In genomic region chr5:155402927-155403645, GRCh38 we compare ENCODE assay signal across 15 cellular contexts.
DNase-seq lines count a peak whose midpoint lies in the region; ATAC-seq and TF ChIP-seq lines count a peak whose summit lies in the region.
"Had no signal": no experiment of that assay in that cellular context is flagged by ENCODE, and none has a peak within 500 bp of the region (broad histone marks: within the 10 kb centered on the region; RNA-seq: fewer than 3 reads in every experiment).

No MANE protein-coding gene starts in this region.

- H3K4me1 ChIP-seq in smooth muscle cell (ENCODE audit: low read depth) = no peaks in the 10 kb centered on the region
- H3K4me1 ChIP-seq: tibial nerve had no signal

- no peak overlapping the region for H3K4me2 ChIP-seq in smooth muscle cell

- peak; percentile 78 for DNase-seq in COR-L47 (lab: John Stamatoyannopoulos, UW)
- peak; percentile 40 for DNase-seq in NCI-H1105 (lab: John Stamatoyannopoulos, UW)
- DNase-seq in NCI-H69 (lab: John Stamatoyannopoulos, UW) = peak; percentile 99
- DNase-seq in ecto neural progenitor cell (ENCODE audit: low spot score) = peak; percentile 50
- no peak for DNase-seq in stimulated activated naive CD8-positive, alpha-beta T cell treated with anti-CD3 and anti-CD28 coated beads, Interleukin-15, Interleukin-2, amounts not matched to agents 100 U/mL and 50 U/mL, for 24 hours
- no peak for DNase-seq in smooth muscle cell (lab: John Stamatoyannopoulos, UW; ENCODE audit: unreplicated experiment)
- DNase-seq in activated CD4-positive, alpha-beta T cell treated with anti-CD3 and anti-CD28 coated beads, Interleukin-2, amount 50 U/mL, for 4 hours = no peak
- no peak for DNase-seq in CD1c-positive myeloid dendritic cell (ENCODE audit: extremely low spot score)
- DNase-seq: activated CD4-positive, alpha-beta memory T cell treated with anti-CD3 and anti-CD28 coated beads, Interleukin-2, amount 10 ng/mL, durations not matched to agents 7 days and 5 days; cerebellar nuclear complex; NCI-H1048; stimulated activated CD4-positive, alpha-beta T cell treated with anti-CD3 and anti-CD28 coated beads, Interleukin-2, amount 100 ng/mL, for 48 hours had no signal

- no peak overlapping the region for H3K4me3 ChIP-seq in smooth muscle cell
- H3K4me3 ChIP-seq: tibial nerve had no signal

- no peaks in the 10 kb centered on the region for H3K79me2 ChIP-seq in smooth muscle cell (ENCODE audit: low read depth)

- H3K36me3 ChIP-seq in smooth muscle cell (ENCODE audit: low read depth) = no peaks in the 10 kb centered on the region
- H3K36me3 ChIP-seq: neutrophil, tibial nerve had no signal

- H2AFZ ChIP-seq in smooth muscle cell (ENCODE audit: low read depth) = no peak overlapping the region

- peaks cover 12% of the 10 kb centered on the region for H3K9me3 ChIP-seq in smooth muscle cell (replicated peaks; ENCODE audit: low read depth)
- H3K9me3 ChIP-seq: neutrophil had no signal

- no peak overlapping the region for H3K27ac ChIP-seq in smooth muscle cell (ENCODE audit: low read depth)
- H3K27ac ChIP-seq: neutrophil, tibial nerve had no signal

- H3K9ac ChIP-seq in smooth muscle cell (ENCODE audit: low read depth) = no peak overlapping the region

- H3F3A ChIP-seq in smooth muscle cell (ENCODE audit: low read depth) = no peaks in the 10 kb centered on the region

- no peaks in the 10 kb centered on the region for H3K27me3 ChIP-seq in smooth muscle cell (ENCODE audit: low read depth)
- H3K27me3 ChIP-seq: neutrophil, tibial nerve had no signal

- no peaks in the 10 kb centered on the region for H4K20me1 ChIP-seq in smooth muscle cell (ENCODE audit: low read depth)

- TF ChIP-seq CTCF in smooth muscle cell (IDR thresholded peaks at IDR 0.05; ENCODE audit: borderline replicate concordance, insufficient read depth, poor library complexity, severe bottlenecking) = no peak

- no peak for ATAC-seq in stimulated activated naive CD8-positive, alpha-beta T cell treated with anti-CD3 and anti-CD28 coated beads, Interleukin-15, Interleukin-2, amounts not matched to agents 100 U/mL and 50 U/mL, for 24 hours
- ATAC-seq: sciatic nerve had no signal

- 83% methylated on average over 5 of the region's 5 CpGs for WGBS in smooth muscle cell (ENCODE audit: low lambda C conversion rate)

Comparison
In these comparisons a context has a peak if more than half of its experiments do, and no peak if none do; other contexts are left out.
1. DNase-seq: peak in COR-L47 (single experiment), NCI-H1105 (single experiment), NCI-H69 (single experiment) and ecto neural progenitor cell (single experiment); none in stimulated activated naive CD8-positive, alpha-beta T cell treated with anti-CD3 and anti-CD28 coated beads, Interleukin-15, Interleukin-2, amounts not matched to agents 100 U/mL and 50 U/mL, for 24 hours (single experiment), smooth muscle cell (single experiment), activated CD4-positive, alpha-beta T cell treated with anti-CD3 and anti-CD28 coated beads, Interleukin-2, amount 50 U/mL, for 4 hours (0 of 2) and CD1c-positive myeloid dendritic cell (single experiment).